11 cellular contexts compared by ENCODE assay signal in genomic region chr9:31394040-31394473, GRCh38.
DNase-seq lines count a peak whose midpoint lies in the region; ATAC-seq, FAIRE-seq and TF ChIP-seq lines count a peak whose summit lies in the region.
"Had no signal": no experiment of that assay in that cellular context is flagged by ENCODE, and none has a peak within 500 bp of the region (broad histone marks: within the 10 kb centered on the region; RNA-seq: fewer than 3 reads in every experiment).

No MANE protein-coding gene starts in this region.

- DNase-seq in COLO829 (ENCODE audit: low spot score) (peak; percentile 72), NCI-H1105 (lab: John Stamatoyannopoulos, UW) (peak; percentile 68), choroid plexus epithelial cell (ENCODE audit: low read depth) (peak; percentile 98), H54 (ENCODE audit: insufficient read length, low spot score) (no peak), esophagus squamous epithelium (lab: John Stamatoyannopoulos, UW) (no peak), germinal center (ENCODE audit: low spot score) (no peak)
- DNase-seq: effector memory CD4-positive, alpha-beta T cell; left ventricle myocardium inferior had no signal

- TF ChIP-seq CTCF in choroid plexus epithelial cell (conservative IDR thresholded peaks at IDR 0.05; ENCODE audit: low read depth, low read length), result no peak
- no peak for TF ChIP-seq CTCF in esophagus squamous epithelium (IDR thresholded peaks at IDR 0.05)

- ATAC-seq in GM21619 (IDR thresholded peaks at IDR 0.05; ENCODE audit: unreplicated experiment), result peak; percentile 59
- ATAC-seq in GM19328 (IDR thresholded peaks at IDR 0.05; ENCODE audit: unreplicated experiment), result no peak

- H3K27me3 ChIP-seq in esophagus squamous epithelium, result no peaks in the 10 kb centered on the region

- H3K4me1 ChIP-seq in esophagus squamous epithelium, result peaks cover 0 to 6% (median 0%) of the 10 kb centered on the region in 3 donors

- no peak overlapping the region for H3K27ac ChIP-seq in esophagus squamous epithelium
- H3K27ac ChIP-seq: HL-60, left ventricle myocardium inferior had no signal

- H3K4me3 ChIP-seq in choroid plexus epithelial cell (ENCODE audit: low read depth, low read length) (no peak overlapping the region), esophagus squamous epithelium (no peak overlapping the region)
- H3K4me3 ChIP-seq: left ventricle myocardium inferior had no signal

- WGBS in esophagus squamous epithelium, 2 donors, result 7 to 23% methylated on average over 2 of the region's 2 CpGs

- no peaks in the 10 kb centered on the region for H3K9me3 ChIP-seq in esophagus squamous epithelium
- H3K9me3 ChIP-seq: left ventricle myocardium inferior had no signal

- TF ChIP-seq POLR2A in H54 (IDR thresholded peaks at IDR 0.05; ENCODE audit: low read depth, low read length), result no peak
- TF ChIP-seq POLR2A in esophagus squamous epithelium (IDR thresholded peaks at IDR 0.05), result no peak

- FAIRE-seq in H54 (lab: Jason Lieb, UNC), result no peak

- intact Hi-C loops in esophagus squamous epithelium (cut with DNase I), result no loop called here

- H3K36me3 ChIP-seq in esophagus squamous epithelium, result no peaks in the 10 kb centered on the region
- H3K36me3 ChIP-seq: left ventricle myocardium inferior had no signal

Comparison
In these comparisons a context has a peak if more than half of its experiments do, and no peak if none do; other contexts are left out.
1. DNase-seq: peak in COLO829 (single experiment), NCI-H1105 (single experiment) and choroid plexus epithelial cell (single experiment); none in H54 (single experiment), esophagus squamous epithelium (single experiment) and germinal center (single experiment).